Comparison of ENCODE assay signal across 2 cellular contexts in genomic region chr21:42850463-42850862, GRCh38.
TF ChIP-seq lines count a peak whose summit lies in the region.

No MANE protein-coding gene starts in this region.

TF ChIP-seq in HEK293, 187 proteins besides CTCF, POLR2A, EP300 and RAD21:
- 0 out of 2 replicates have a peak, but pooled peaks have one; percentile 6 for TF ChIP-seq GLIS2 (tag by site-specific recombination; IDR thresholded peaks at IDR 0.05)
- TF ChIP-seq ZFP37 (tag by site-specific recombination; IDR thresholded peaks at IDR 0.05): no peak

TF ChIP-seq in H1, 55 proteins besides CTCF, POLR2A, EP300 and RAD21:
- TF ChIP-seq TAF7 (optimal IDR thresholded peaks at IDR 0.05; ENCODE audit: borderline replicate concordance, low read depth, low read length) (no peak), RXRA (IDR thresholded peaks at IDR 0.05; ENCODE audit: insufficient read depth, low read depth, low read length) (no peak), MAFK (IDR thresholded peaks at IDR 0.05; ENCODE audit: low read depth, low read length) (no peak)
